ENCODE assay signal across 17 cellular contexts in the genomic region with DNA sequence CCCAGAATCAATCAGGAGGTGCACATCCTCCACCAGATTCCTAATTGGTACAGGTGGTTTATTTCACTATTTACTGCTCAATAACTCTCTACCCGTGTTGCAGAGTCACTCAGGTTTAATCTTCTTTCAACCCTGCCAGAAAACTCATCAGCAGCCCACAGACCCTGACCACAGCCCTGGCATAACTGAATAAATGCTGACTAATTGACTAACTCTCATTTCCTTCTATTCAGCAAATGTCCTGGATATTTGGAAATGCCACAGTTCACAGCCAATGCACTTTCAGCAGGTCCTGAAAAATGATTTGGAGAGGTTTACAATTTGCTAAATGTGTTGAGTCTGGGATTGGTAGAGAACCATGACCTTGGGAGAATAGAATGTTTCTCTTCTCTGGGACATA. TPM values are rescaled to one million over a fixed set of nuclear protein-coding genes. Genes with fewer than 3 reads are reported as not detected.
"Had no signal": no experiment of that assay in that cellular context is flagged by ENCODE, and none has a peak within 500 bp of the region (broad histone marks: within the 10 kb centered on the region; RNA-seq: fewer than 3 reads in every experiment).

No MANE protein-coding gene starts in this region.

- H3K9me3 Mint-ChIP-seq: activated CD8-positive, alpha-beta T cell treated with anti-CD3 and anti-CD28 coated beads for 36 hours; activated T-helper 1 cell treated with anti-CD3 and anti-CD28 coated beads, Interleukin-12 subunit alpha, Interleukin-12 subunit beta, Interleukin-2, Interleukin-4 antibody, amounts not matched to agents 30 ng/mL and 10 ng/mL and 1 ng/mL, durations not matched to agents 14 hours and 24 hours and 36 hours; effector memory CD8-positive, alpha-beta T cell; memory B cell; nephron; stimulated activated effector memory CD8-positive, alpha-beta T cell treated with anti-CD3 and anti-CD28 coated beads, Interleukin-12 subunit alpha, Interleukin-12 subunit beta, amount 100 ng/mL, for 72 hours had no signal

- H3K4me1 ChIP-seq: body of pancreas, tibial artery, vagina had no signal

- ATAC-seq: activated CD8-positive, alpha-beta T cell treated with anti-CD3 and anti-CD28 coated beads for 36 hours; body of pancreas; effector memory CD8-positive, alpha-beta T cell; stimulated activated effector memory CD8-positive, alpha-beta T cell treated with anti-CD3 and anti-CD28 coated beads, Interleukin-12 subunit alpha, Interleukin-12 subunit beta, amount 100 ng/mL, for 72 hours had no signal

- H3K4me3 Mint-ChIP-seq: activated CD8-positive, alpha-beta T cell treated with anti-CD3 and anti-CD28 coated beads for 36 hours; activated T-helper 1 cell treated with anti-CD3 and anti-CD28 coated beads, Interleukin-12 subunit alpha, Interleukin-12 subunit beta, Interleukin-2, Interleukin-4 antibody, amounts not matched to agents 30 ng/mL and 10 ng/mL and 1 ng/mL, durations not matched to agents 14 hours and 24 hours and 36 hours; effector memory CD8-positive, alpha-beta T cell; memory B cell; nephron; stimulated activated effector memory CD8-positive, alpha-beta T cell treated with anti-CD3 and anti-CD28 coated beads, Interleukin-12 subunit alpha, Interleukin-12 subunit beta, amount 100 ng/mL, for 72 hours had no signal

- H3K4me1 Mint-ChIP-seq: memory B cell; stimulated activated effector memory CD8-positive, alpha-beta T cell treated with anti-CD3 and anti-CD28 coated beads, Interleukin-12 subunit alpha, Interleukin-12 subunit beta, amount 100 ng/mL, for 72 hours had no signal

- H3K27me3 ChIP-seq: body of pancreas, vagina had no signal

- H3K4me3 ChIP-seq: body of pancreas, tibial artery, vagina had no signal

- H3K9me3 ChIP-seq: body of pancreas, tibial artery, vagina had no signal

- H3K36me3 ChIP-seq: tibial artery, vagina, WERI-Rb-1 had no signal

- H3K36me3 Mint-ChIP-seq: memory B cell; stimulated activated effector memory CD8-positive, alpha-beta T cell treated with anti-CD3 and anti-CD28 coated beads, Interleukin-12 subunit alpha, Interleukin-12 subunit beta, amount 100 ng/mL, for 72 hours had no signal

- H3K27ac ChIP-seq: body of pancreas, tibial artery, vagina, WERI-Rb-1 had no signal

- FAIRE-seq: small intestine had no signal

- H3K27ac Mint-ChIP-seq: activated CD8-positive, alpha-beta T cell treated with anti-CD3 and anti-CD28 coated beads for 36 hours; activated T-helper 1 cell treated with anti-CD3 and anti-CD28 coated beads, Interleukin-12 subunit alpha, Interleukin-12 subunit beta, Interleukin-2, Interleukin-4 antibody, amounts not matched to agents 30 ng/mL and 10 ng/mL and 1 ng/mL, durations not matched to agents 14 hours and 24 hours and 36 hours; effector memory CD8-positive, alpha-beta T cell; memory B cell; nephron; stimulated activated effector memory CD8-positive, alpha-beta T cell treated with anti-CD3 and anti-CD28 coated beads, Interleukin-12 subunit alpha, Interleukin-12 subunit beta, amount 100 ng/mL, for 72 hours had no signal

- DNase-seq: activated CD4-positive, alpha-beta T cell treated with anti-CD3 and anti-CD28 coated beads for 4 hours; activated CD8-positive, alpha-beta memory T cell treated with anti-CD3 and anti-CD28 coated beads, Interleukin-2, amount 50 U/mL, for 4 hours; activated CD8-positive, alpha-beta T cell treated with anti-CD3 and anti-CD28 coated beads for 36 hours; activated naive CD4-positive, alpha-beta T cell treated with Interleukin-2 at 50 U/mL for 16 hours; body of pancreas; effector memory CD8-positive, alpha-beta T cell; hypothalamus; occipital lobe; small intestine; T-helper 1 cell; tibial artery had no signal

RNA-seq across cellular contexts. Expression of gene CHGB, which starts 23.3 kb away (rescaled TPM):
- total RNA-seq: activated CD8-positive, alpha-beta T cell treated with anti-CD3 and anti-CD28 coated beads for 36 hours; activated T-helper 1 cell treated with anti-CD3 and anti-CD28 coated beads, Interleukin-12 subunit alpha, Interleukin-12 subunit beta, Interleukin-2, Interleukin-4 antibody, amounts not matched to agents 30 ng/mL and 10 ng/mL and 1 ng/mL, durations not matched to agents 14 hours and 24 hours and 36 hours had no signal
